Comparison of ENCODE assay signal across 8 cellular contexts in the genomic region with DNA sequence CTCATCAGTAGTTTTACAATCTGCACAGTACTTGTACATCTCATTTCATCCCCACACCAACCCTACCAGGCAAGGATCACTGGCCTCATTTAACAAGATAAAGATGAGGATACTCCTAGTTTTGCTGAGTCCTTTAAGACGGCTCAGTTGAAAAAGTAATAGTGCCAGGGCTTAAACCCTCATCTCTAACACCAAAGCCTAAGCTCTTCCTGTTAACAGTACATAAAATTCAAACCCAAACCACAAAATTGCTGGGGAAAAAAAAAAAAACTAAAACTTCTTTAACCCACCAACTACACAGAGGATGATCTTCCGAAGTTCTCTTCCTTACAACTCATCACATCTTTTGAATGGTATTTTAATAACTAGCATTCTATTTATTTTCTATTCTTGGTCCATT. TPM values are rescaled to one million over a fixed set of nuclear protein-coding genes. Genes with fewer than 3 reads are reported as not detected.
DNase-seq lines count a peak whose midpoint lies in the region; ATAC-seq and TF ChIP-seq lines count a peak whose summit lies in the region.

No MANE protein-coding gene starts in this region.

- H3K36me3 Mint-ChIP-seq in activated naive CD4-positive, alpha-beta T cell treated with anti-CD3 and anti-CD28 coated beads, Interleukin-2, amount 10 ng/mL, durations not matched to agents 7 days and 5 days = peaks cover 27% of the 10 kb centered on the region

- peak overlapping the region; percentile 87 to 88 for H3K27ac ChIP-seq in ascending aorta
- H3K27ac ChIP-seq in liver (ENCODE audit: low read depth in 1 of 2, low read length in 2 of 2) = no peak overlapping the region
- H3K27ac ChIP-seq in transverse colon = peak overlapping the region; percentile 92 to 96 (median 94)

- TF ChIP-seq POLR2A in transverse colon (IDR thresholded peaks at IDR 0.05) = no peak

- TF ChIP-seq EP300 in transverse colon (IDR thresholded peaks at IDR 0.05; ENCODE audit: low read depth) = no peak

- ATAC-seq in HG03139 (IDR thresholded peaks at IDR 0.05; ENCODE audit: unreplicated experiment) (no peak), GM21423 (IDR thresholded peaks at IDR 0.05; ENCODE audit: unreplicated experiment) (no peak)

- no peaks in the 10 kb centered on the region for H3K27me3 Mint-ChIP-seq in activated naive CD4-positive, alpha-beta T cell treated with anti-CD3 and anti-CD28 coated beads, Interleukin-2, amount 10 ng/mL, durations not matched to agents 7 days and 5 days

- DNase-seq in activated naive CD4-positive, alpha-beta T cell treated with anti-CD3 and anti-CD28 coated beads, Interleukin-2, amount 10 ng/mL, durations not matched to agents 7 days and 5 days = no peak
- DNase-seq in activated naive CD4-positive, alpha-beta T cell treated with Interleukin-2 at 50 U/mL for 16 hours = no peak
- no peak for DNase-seq in ascending aorta (ENCODE audit: low spot score in 2 of 2)
- no peak for DNase-seq in transverse colon
- DNase-seq in CD1c-positive myeloid dendritic cell (ENCODE audit: extremely low spot score) = no peak

- H3K36me3 ChIP-seq in ascending aorta (peaks cover 0 to 7% of the 10 kb centered on the region in 2 donors), liver (ENCODE audit: control insufficient read depth in 4 of 4, insufficient read depth in 3 of 4, low read depth in 1 of 4, low read length in 3 of 4) (peaks cover 0 to 5% (median 1%) of the 10 kb centered on the region in 4 donors), transverse colon (no peaks in the 10 kb centered on the region)

- H3K9me3 Mint-ChIP-seq in activated naive CD4-positive, alpha-beta T cell treated with anti-CD3 and anti-CD28 coated beads, Interleukin-2, amount 10 ng/mL, durations not matched to agents 7 days and 5 days = peaks cover 3% of the 10 kb centered on the region

- peak overlapping the region in 1 of 2 donors; percentile 95 for H3K9ac ChIP-seq in liver (ENCODE audit: low read depth in 1 of 2, low read length in 2 of 2)

- intact Hi-C loops in ascending aorta (cut with DNase I) = no loop called here
- intact Hi-C loops in transverse colon (cut with DNase I; ENCODE audit: low total_unique reads) = no loop called here

- H3K4me3 ChIP-seq in ascending aorta (peak overlapping the region; percentile 61 to 74), liver (ENCODE audit: low read depth in 1 of 3, low read length in 3 of 3) (peak overlapping the region in 2 of 3 donors; percentile 89 to 99), transverse colon (peak overlapping the region in 3 of 4 donors; percentile 77 to 91 (median 90))

- no peaks in the 10 kb centered on the region for H3K9me3 ChIP-seq in ascending aorta
- no peaks in the 10 kb centered on the region for H3K9me3 ChIP-seq in liver (ENCODE audit: control insufficient read depth in 4 of 4, low read length in 3 of 4)
- no peaks in the 10 kb centered on the region for H3K9me3 ChIP-seq in transverse colon

- TF ChIP-seq CTCF in ascending aorta (IDR thresholded peaks at IDR 0.05) (no peak), liver (IDR thresholded peaks at IDR 0.05; ENCODE audit: low read depth, low read length, missing input control) (no peak), transverse colon (IDR thresholded peaks at IDR 0.05) (no peak)

- peaks cover 3 to 18% of the 10 kb centered on the region in 2 donors for H3K4me1 ChIP-seq in ascending aorta
- peaks cover 1 to 25% (median 13%) of the 10 kb centered on the region in 4 donors for H3K4me1 ChIP-seq in liver (ENCODE audit: control insufficient read depth in 4 of 4, insufficient read depth in 4 of 4, low read length in 3 of 4)
- peaks cover 0 to 46% (median 25%) of the 10 kb centered on the region in 4 donors for H3K4me1 ChIP-seq in transverse colon

- in situ Hi-C loops in transverse colon (cut with MboI; ENCODE audit: low pct_ligation_motif_present in 1 of 4, low pct_unique_long_range_greater_than_20kb in 1 of 4, low sequenced_read_pairs in 3 of 4) = no loop called here

- H3K27me3 ChIP-seq in ascending aorta (no peaks in the 10 kb centered on the region), liver (ENCODE audit: control insufficient read depth in 4 of 4, insufficient read depth in 4 of 4, low read length in 3 of 4) (no peaks in the 10 kb centered on the region), transverse colon (no peaks in the 10 kb centered on the region)

- peak overlapping the region; percentile 90 for H3K27ac Mint-ChIP-seq in activated naive CD4-positive, alpha-beta T cell treated with anti-CD3 and anti-CD28 coated beads, Interleukin-2, amount 10 ng/mL, durations not matched to agents 7 days and 5 days

- CTCF ChIA-PET in activated naive CD4-positive, alpha-beta T cell treated with anti-CD3 and anti-CD28 coated beads, Interleukin-2, amount 10 ng/mL, durations not matched to agents 7 days and 5 days (lab: Charles Lee) = interaction anchor here (1.0 to 4.9 kb wide), 2 partner anchors 8 to 23 kb away, joined by 3 to 47 read pairs; partner anchors contain the start of gene TYSND1

- peaks cover 70% of the 10 kb centered on the region for H3K4me1 Mint-ChIP-seq in activated naive CD4-positive, alpha-beta T cell treated with anti-CD3 and anti-CD28 coated beads, Interleukin-2, amount 10 ng/mL, durations not matched to agents 7 days and 5 days

- peak overlapping the region; percentile 87 for H3K4me3 Mint-ChIP-seq in activated naive CD4-positive, alpha-beta T cell treated with anti-CD3 and anti-CD28 coated beads, Interleukin-2, amount 10 ng/mL, durations not matched to agents 7 days and 5 days

- 57% methylated on average over 2 of the region's 2 CpGs for WGBS in liver
- 32% methylated on average over 2 of the region's 2 CpGs for WGBS in transverse colon (ENCODE audit: low coverage in 1 of 2), 2 donors

- no peak for TF ChIP-seq RAD21 in liver (IDR thresholded peaks at IDR 0.05)

TF ChIP-seq in liver, 16 proteins besides CTCF, POLR2A, EP300 and RAD21 (continues in another document):
- no peak for TF ChIP-seq EGR1 (IDR thresholded peaks at IDR 0.05; ENCODE audit: low read depth in 2 of 2)
- no peak for TF ChIP-seq MAX (IDR thresholded peaks at IDR 0.05)
- no peak for TF ChIP-seq GABPA (IDR thresholded peaks at IDR 0.05 in 1 of 2, conservative IDR thresholded peaks at IDR 0.05 in 1 of 2)
- TF ChIP-seq ZBTB33 (IDR thresholded peaks at IDR 0.05) = no peak
- TF ChIP-seq ATF3 (IDR thresholded peaks at IDR 0.05) = no peak
- no peak for TF ChIP-seq FOXA2 (IDR thresholded peaks at IDR 0.05)
- no peak for TF ChIP-seq REST (IDR thresholded peaks at IDR 0.05)
- TF ChIP-seq TAF1 (conservative IDR thresholded peaks at IDR 0.05) = no peak
- TF ChIP-seq SP1 (IDR thresholded peaks at IDR 0.05) = no peak
- TF ChIP-seq JUND (IDR thresholded peaks at IDR 0.05) = no peak
- TF ChIP-seq HNF4G (IDR thresholded peaks at IDR 0.05) = no peak

RNA-seq across cellular contexts. Expression of gene SAR1A, which starts 1.3 kb away (rescaled TPM):
- total RNA-seq in ascending aorta (43.3 TPM), liver (10 to 100 TPM; 58.0 to 58.4 TPM), transverse colon (10 to 100 TPM; 35.2 to 93.9 (median 51.3) TPM)
- polyA plus RNA-seq in liver = 10 to 100 TPM; 34.9 to 45.2 TPM

RNA-seq across cellular contexts. Expression of gene TYSND1, which starts 22.5 kb away (rescaled TPM):
- total RNA-seq in ascending aorta (12.3 TPM), liver (10 to 100 TPM in 1 of 2 donors, 1 to 10 TPM in 1; 9.5 to 11.3 TPM), transverse colon (10 to 100 TPM; 18.6 to 48.8 (median 21.9) TPM)
- 1 to 10 TPM; 3.9 to 4.9 TPM for polyA plus RNA-seq in liver

RNA-seq across cellular contexts. Expression of gene AIFM2, which starts 36.4 kb away (rescaled TPM):
- total RNA-seq in ascending aorta (2.9 TPM), liver (1 to 10 TPM; 5.0 to 9.5 TPM), transverse colon (10 to 100 TPM in 3 of 4 donors, 1 to 10 TPM in 1; 3.8 to 27.0 (median 23.9) TPM)
- 10 to 100 TPM in 1 of 2 donors, 1 to 10 TPM in 1; 9.8 to 20.3 TPM for polyA plus RNA-seq in liver

Comparison
In these comparisons a context has a peak if more than half of its experiments do, and no peak if none do; other contexts are left out.
1. H3K27ac ChIP-seq: peak in ascending aorta (2 of 2) and transverse colon (4 of 4); none in liver (0 of 2).
2. Peak in every context shown above with its lines, with median percentiles within 50 percentile points of each other: H3K4me3 ChIP-seq.